Comparison of ENCODE assay signal across 26 cellular contexts in the genomic region with DNA sequence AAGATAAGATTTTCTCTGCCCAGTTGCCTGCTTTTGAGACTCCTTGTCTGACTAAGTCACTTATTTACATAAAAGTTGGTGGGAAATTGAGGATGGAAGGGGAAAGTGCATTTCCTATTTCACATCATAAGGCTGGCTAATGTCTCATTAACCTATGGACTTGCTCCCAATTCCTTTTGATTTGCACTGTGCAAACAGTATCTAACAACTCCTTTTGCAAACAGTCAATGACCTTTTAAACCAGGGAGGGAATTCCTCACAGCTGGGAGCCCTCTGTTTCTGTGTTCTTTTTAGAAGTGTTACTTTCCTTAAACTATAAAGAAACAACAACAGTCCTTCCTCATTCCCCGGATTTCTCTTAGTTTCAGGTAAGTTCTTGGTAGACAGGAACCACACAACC.
A peak's percentile ranks its signal among the peaks of the same experiment; 100 is the strongest.
DNase-seq lines count a peak whose midpoint lies in the region; ATAC-seq, FAIRE-seq and TF ChIP-seq lines count a peak whose summit lies in the region.
"Had no signal": no experiment of that assay in that cellular context is flagged by ENCODE, and none has a peak within 500 bp of the region (broad histone marks: within the 10 kb centered on the region; RNA-seq: fewer than 3 reads in every experiment).

No MANE protein-coding gene starts in this region.

- FAIRE-seq in colon (lab: Jason Lieb, UNC), result peak; percentile 85
- no peak for FAIRE-seq in HepG2 (lab: Jason Lieb, UNC)
- FAIRE-seq: GM12892 had no signal

- intact Hi-C loops in HepG2 (cut with micrococcal nuclease; ENCODE audit: unreplicated experiment) (no loop called here), sciatic nerve (cut with DNase I) (no loop called here), adrenal gland (cut with DNase I) (no loop called here)

- TF ChIP-seq EP300 in HepG2 (IDR thresholded peaks at IDR 0.05; ENCODE audit: low read depth in 2 of 2, low read length in 2 of 2) (peak in 1 of 2 experiments; percentile 30; a peak in 1 of 4 replicates), HepG2 (CRISPR knock-in tag; IDR thresholded peaks at IDR 0.05; ENCODE audit: borderline replicate concordance) (no peak)

- ATAC-seq in HepG2 (peak; percentile 91), sciatic nerve (no peak)
- ATAC-seq: activated CD8-positive, alpha-beta T cell treated with anti-CD3 and anti-CD28 coated beads for 36 hours; CD8-positive, alpha-beta T cell; left cardiac atrium had no signal

- H3K27me3 ChIP-seq in HepG2 (ENCODE audit: control insufficient read depth in 1 of 2, insufficient read depth in 2 of 2, low read length in 2 of 2) (no peaks in the 10 kb centered on the region), adrenal gland (no peaks in the 10 kb centered on the region)

- H2AFZ ChIP-seq in HepG2 (ENCODE audit: low read length), result no peak overlapping the region
- H2AFZ ChIP-seq: GM23248 had no signal

- peaks cover 25% of the 10 kb centered on the region for H3K4me1 Mint-ChIP-seq in type B pancreatic cell (ENCODE audit: unreplicated experiment)

- DNase-seq in DMS53 (lab: John Stamatoyannopoulos, UW) (peak; percentile 14), DMS53 treated with DMSO at 0.1 percent for 48 hours (lab: John Stamatoyannopoulos, UW; ENCODE audit: unreplicated experiment) (no peak), HepG2 (ENCODE audit: low spot score) (peak; percentile 26), type B pancreatic cell (ENCODE audit: extremely low spot score, unreplicated experiment) (no peak), substantia nigra (lab: John Stamatoyannopoulos, UW) (no peak), sciatic nerve (ENCODE audit: low spot score) (no peak), adrenal gland (no peak)
- DNase-seq: 8988T; activated CD4-positive, CD25-positive, alpha-beta regulatory T cell; activated CD8-positive, alpha-beta T cell treated with anti-CD3 and anti-CD28 coated beads for 36 hours; activated effector memory CD4-positive, alpha-beta T cell treated with anti-CD3 and anti-CD28 coated beads, Interleukin-2, amount 50 U/mL, for 16 hours; activated T-cell treated with anti-CD3 and anti-CD28 coated beads for 4 hours; AML-193; CD8-positive, alpha-beta T cell; cortex of kidney; glutamatergic neuron; GM23248; IMR-90; left cardiac atrium; NCI-H1436; NCI-H526 treated with DMSO at 0.1 percent for 48 hours; nephron progenitor cell; stimulated activated naive CD4-positive, alpha-beta T cell had no signal

- TF ChIP-seq CTCF in HepG2 (CRISPR knock-in tag; IDR thresholded peaks at IDR 0.05) (no peak), type B pancreatic cell (conservative IDR thresholded peaks at IDR 0.05) (no peak), adrenal gland (IDR thresholded peaks at IDR 0.05) (no peak)

- H3K27ac ChIP-seq in HepG2 (ENCODE audit: extremely low read length, insufficient read depth, low read length) (no peak overlapping the region), substantia nigra (ENCODE audit: low read depth, low read length, poor library complexity, severe bottlenecking) (no peak overlapping the region), adrenal gland (no peak overlapping the region)
- H3K27ac ChIP-seq: GM23248, thoracic aorta had no signal

- H3K4me2 ChIP-seq in HepG2 (ENCODE audit: low read depth, low read length), result no peak overlapping the region

- H3K4me3 Mint-ChIP-seq in type B pancreatic cell, result peak overlapping the region; percentile 10
- H3K4me3 Mint-ChIP-seq: activated CD8-positive, alpha-beta T cell treated with anti-CD3 and anti-CD28 coated beads for 36 hours; CD8-positive, alpha-beta T cell; nephron progenitor cell had no signal

- no TSS peak for BruUV-seq in HepG2 (replicated peaks; lab: Mats Ljungman, UMichigan)

- peaks cover 5% of the 10 kb centered on the region for H3K9me3 Mint-ChIP-seq in type B pancreatic cell
- H3K9me3 Mint-ChIP-seq: activated CD8-positive, alpha-beta T cell treated with anti-CD3 and anti-CD28 coated beads for 36 hours; CD8-positive, alpha-beta T cell had no signal

- WGBS in HepG2 (ENCODE audit: low lambda C conversion rate), result 6% methylated on average over 1 of the region's 1 CpG
- WGBS in adrenal gland, 4 donors, result 48 to 61% (median 55%) methylated on average over 1 of the region's 1 CpG

- CTCF ChIA-PET in HepG2 (lab: Yijun Ruan, JAX; ENCODE audit: low intra/inter-chr PET ratio, low total read pairs), result no interaction called here

- no peaks in the 10 kb centered on the region for H3K79me2 ChIP-seq in HepG2 (ENCODE audit: insufficient read depth, low read length)

- H4K20me1 ChIP-seq in HepG2 (ENCODE audit: insufficient read depth, low read length), result no peaks in the 10 kb centered on the region

- H3K4me1 ChIP-seq in HepG2 (ENCODE audit: insufficient read depth, low read length), result peaks cover 11% of the 10 kb centered on the region
- no peaks in the 10 kb centered on the region for H3K4me1 ChIP-seq in adrenal gland (replicated peaks in 1 of 2)

- no peak overlapping the region for H3K27ac Mint-ChIP-seq in type B pancreatic cell
- H3K27ac Mint-ChIP-seq: activated CD8-positive, alpha-beta T cell treated with anti-CD3 and anti-CD28 coated beads for 36 hours; CD8-positive, alpha-beta T cell; nephron progenitor cell had no signal

- no peaks in the 10 kb centered on the region for H3K27me3 Mint-ChIP-seq in type B pancreatic cell
- H3K27me3 Mint-ChIP-seq: activated CD8-positive, alpha-beta T cell treated with anti-CD3 and anti-CD28 coated beads for 36 hours had no signal

- POLR2A ChIA-PET in HepG2 (lab: Yijun Ruan, JAX), result no interaction called here

- in situ Hi-C loops in HepG2 (cut with HindIII; ENCODE audit: extremely low pct_ligation_motif_present, low pct_unique_long_range_greater_than_20kb), result no loop called here

- TF ChIP-seq POLR2A in HepG2 (IDR thresholded peaks at IDR 0.05; ENCODE audit: insufficient read depth in 1 of 2, low read depth in 2 of 2, low read length in 2 of 2) (no peak), adrenal gland (IDR thresholded peaks at IDR 0.05) (no peak)

- no peaks in the 10 kb centered on the region for H3K36me3 ChIP-seq in HepG2 (replicated peaks in 1 of 2; ENCODE audit: control insufficient read depth in 1 of 2, insufficient read depth in 2 of 2, low read length in 2 of 2)
- H3K36me3 ChIP-seq in adrenal gland (replicated peaks in 1 of 2), result no peaks in the 10 kb centered on the region
- H3K36me3 ChIP-seq: thoracic aorta had no signal

- no peak overlapping the region for H3K9ac ChIP-seq in HepG2 (ENCODE audit: insufficient read depth, low read depth, low read length)
- H3K9ac ChIP-seq: GM23248 had no signal

- H3K4me3 ChIP-seq in HepG2 (replicated peaks in 1 of 3; ENCODE audit: insufficient read depth in 1 of 3, low read depth in 2 of 3, low read length in 3 of 3), result no peak overlapping the region
- H3K4me3 ChIP-seq in adrenal gland, result no peak overlapping the region
- H3K4me3 ChIP-seq: GM23248, thoracic aorta had no signal

- peaks cover 4% of the 10 kb centered on the region for H3K36me3 Mint-ChIP-seq in type B pancreatic cell
- H3K36me3 Mint-ChIP-seq: CD8-positive, alpha-beta T cell had no signal

- H3K9me3 ChIP-seq in HepG2 (ENCODE audit: low read length), result no peaks in the 10 kb centered on the region
- H3K9me3 ChIP-seq in adrenal gland (replicated peaks in 1 of 3), result no peaks in the 10 kb centered on the region
- H3K9me3 ChIP-seq: thoracic aorta had no signal

- no peak for TF ChIP-seq RAD21 in HepG2 (CRISPR knock-in tag; IDR thresholded peaks at IDR 0.05)

TF ChIP-seq in HepG2, 621 proteins besides CTCF, POLR2A, EP300 and RAD21 (continues in another document):
- TF ChIP-seq MED1 (CRISPR knock-in tag; IDR thresholded peaks at IDR 0.05), result 0 out of 2 replicates have a peak, but pooled peaks have one; percentile 16
- TF ChIP-seq ZNF703 (CRISPR knock-in tag; IDR thresholded peaks at IDR 0.05; ENCODE audit: borderline replicate concordance), result no peak
- TF ChIP-seq TOPORS (CRISPR knock-in tag; IDR thresholded peaks at IDR 0.05), result no peak
- peak in 1 of 2 experiments; percentile 84; a peak in 2 of 4 replicates for TF ChIP-seq NR2F1 (CRISPR knock-in tag; IDR thresholded peaks at IDR 0.05)
- TF ChIP-seq BCL6 (CRISPR knock-in tag; IDR thresholded peaks at IDR 0.05), result 0 out of 2 replicates have a peak, but pooled peaks have one; percentile 8
- TF ChIP-seq SNAI1 (CRISPR knock-in tag; IDR thresholded peaks at IDR 0.05; ENCODE audit: borderline replicate concordance), result no peak
- peak; percentile 82; the same call in 1 of the 2 replicates for TF ChIP-seq TBX3 (IDR thresholded peaks at IDR 0.05; ENCODE audit: borderline replicate concordance)
- peak; percentile 34; the same call in 1 of the 2 replicates for TF ChIP-seq TCF7L2 (IDR thresholded peaks at IDR 0.05; ENCODE audit: low read depth, low read length)
- peak; percentile 68 for TF ChIP-seq GFI1 (CRISPR knock-in tag; IDR thresholded peaks at IDR 0.05; ENCODE audit: borderline replicate concordance)
- peak; percentile 68 for TF ChIP-seq HNF4A (CRISPR knock-in tag; IDR thresholded peaks at IDR 0.05)
- peak; percentile 92 for TF ChIP-seq NR2F2 (IDR thresholded peaks at IDR 0.05; ENCODE audit: borderline replicate concordance, low read depth)
- no peak for TF ChIP-seq ZNF589 (CRISPR knock-in tag; conservative IDR thresholded peaks at IDR 0.05)

Comparison
In these comparisons a context has a peak if more than half of its experiments do, and no peak if none do; other contexts are left out.
1. DNase-seq: peak in DMS53 (single experiment) and HepG2 (single experiment); none in DMS53 treated with DMSO at 0.1 percent for 48 hours (single experiment), type B pancreatic cell (single experiment), substantia nigra (0 of 49), sciatic nerve (single experiment) and adrenal gland (0 of 7).